In genomic region chr5:79191457-79191856, GRCh38 we compare ENCODE assay signal across 27 cellular contexts. TPM values are rescaled to one million over a fixed set of nuclear protein-coding genes. Genes with fewer than 3 reads are reported as not detected.
DNase-seq lines count a peak whose midpoint lies in the region; ATAC-seq, FAIRE-seq and TF ChIP-seq lines count a peak whose summit lies in the region.
"Had no signal": no experiment of that assay in that cellular context is flagged by ENCODE, and none has a peak within 500 bp of the region (broad histone marks: within the 10 kb centered on the region; RNA-seq: fewer than 3 reads in every experiment).

No MANE protein-coding gene starts in this region.

- BruUV-seq in HepG2 (replicated peaks; lab: Mats Ljungman, UMichigan) (no TSS peak), GM12878 (replicated peaks; lab: Mats Ljungman, UMichigan) (no TSS peak)

- H3K36me3 Mint-ChIP-seq in activated naive CD4-positive, alpha-beta T cell treated with anti-CD3 and anti-CD28 coated beads, Interleukin-2, amount 50 U/mL, for 72 hours = no peaks in the 10 kb centered on the region
- no peaks in the 10 kb centered on the region for H3K36me3 Mint-ChIP-seq in glutamatergic neuron (ENCODE audit: unreplicated experiment)
- H3K36me3 Mint-ChIP-seq: activated naive CD4-positive, alpha-beta T cell treated with anti-CD3 and anti-CD28 coated beads, Interleukin-2, amount 50 U/mL, for 24 hours; natural killer cell treated with Interleukin-12 subunit alpha and Interleukin-12 subunit beta and Interleukin-15 and Interleukin-18, amount 100 ng/mL, for 72 hours had no signal

- ATAC-seq in HepG2 = peak; percentile 67
- no peak for ATAC-seq in right lobe of liver
- 0 out of 3 replicates have a peak, but pooled peaks have one; percentile 30 for ATAC-seq in GM12878
- ATAC-seq in activated naive CD4-positive, alpha-beta T cell treated with anti-CD3 and anti-CD28 coated beads, Interleukin-2, amount 50 U/mL, for 72 hours = no peak
- ATAC-seq in GM18498 (IDR thresholded peaks at IDR 0.05; ENCODE audit: unreplicated experiment) = no peak
- no peak for ATAC-seq in HG02763 (IDR thresholded peaks at IDR 0.05; ENCODE audit: unreplicated experiment)
- ATAC-seq: activated CD8-positive, alpha-beta T cell treated with anti-CD3 and anti-CD28 coated beads for 36 hours; mucosa of descending colon; natural killer cell treated with Interleukin-12 subunit alpha and Interleukin-12 subunit beta and Interleukin-15 and Interleukin-18, amount 100 ng/mL, for 72 hours; stimulated activated naive CD8-positive, alpha-beta T cell treated with anti-CD3 and anti-CD28 coated beads, Interleukin-15, amount 100 ng/mL, for 72 hours had no signal

- 54% methylated on average over 6 of the region's 6 CpGs for WGBS in HepG2 (ENCODE audit: low lambda C conversion rate)
- WGBS in right lobe of liver (ENCODE audit: insufficient coverage, low coverage, low lambda C conversion rate, missing lambda C conversion rate) = 89% methylated on average over 5 of the region's 6 CpGs
- WGBS in GM12878 (ENCODE audit: insufficient coverage, insufficient replicate concordance, low lambda C conversion rate, missing lambda C conversion rate) = 74% methylated on average over 6 of the region's 6 CpGs

- H3K4me3 Mint-ChIP-seq in glutamatergic neuron (ENCODE audit: unreplicated experiment) = no peak overlapping the region
- H3K4me3 Mint-ChIP-seq: activated CD8-positive, alpha-beta T cell treated with anti-CD3 and anti-CD28 coated beads for 36 hours; activated naive CD4-positive, alpha-beta T cell treated with anti-CD3 and anti-CD28 coated beads, Interleukin-2, amount 50 U/mL, for 24 hours; B cell; natural killer cell treated with Interleukin-12 subunit alpha and Interleukin-12 subunit beta and Interleukin-15 and Interleukin-18, amount 100 ng/mL, for 72 hours; stimulated activated naive CD8-positive, alpha-beta T cell treated with anti-CD3 and anti-CD28 coated beads, Interleukin-15, amount 100 ng/mL, for 72 hours had no signal

- H4K20me1 ChIP-seq in HepG2 (ENCODE audit: insufficient read depth, low read length) (no peaks in the 10 kb centered on the region), GM12878 (ENCODE audit: control insufficient read depth, insufficient read depth) (no peaks in the 10 kb centered on the region)

- no peaks in the 10 kb centered on the region for H3K27me3 Mint-ChIP-seq in glutamatergic neuron (ENCODE audit: unreplicated experiment)
- H3K27me3 Mint-ChIP-seq: activated CD8-positive, alpha-beta T cell treated with anti-CD3 and anti-CD28 coated beads for 36 hours; activated naive CD4-positive, alpha-beta T cell treated with anti-CD3 and anti-CD28 coated beads, Interleukin-2, amount 50 U/mL, for 24 hours; B cell; natural killer cell treated with Interleukin-12 subunit alpha and Interleukin-12 subunit beta and Interleukin-15 and Interleukin-18, amount 100 ng/mL, for 72 hours; stimulated activated naive CD8-positive, alpha-beta T cell treated with anti-CD3 and anti-CD28 coated beads, Interleukin-15, amount 100 ng/mL, for 72 hours had no signal

- TF ChIP-seq POLR2A in HepG2 (IDR thresholded peaks at IDR 0.05; ENCODE audit: insufficient read depth in 1 of 2, low read depth in 2 of 2, low read length in 2 of 2) (no peak), right lobe of liver (IDR thresholded peaks at IDR 0.05) (no peak), GM12878 (IDR thresholded peaks at IDR 0.05; ENCODE audit: low read depth, low read length) (no peak)

- H2AFZ ChIP-seq in HepG2 (ENCODE audit: low read length) = no peak overlapping the region
- no peak overlapping the region for H2AFZ ChIP-seq in GM12878 (ENCODE audit: control insufficient read depth, low read depth, low read length)

- FAIRE-seq in HepG2 (lab: Jason Lieb, UNC) (no peak), GM12878 (lab: Jason Lieb, UNC) (no peak)
- FAIRE-seq: bronchial epithelial cell, RCC 7860, TTC549 had no signal

- H3K79me2 ChIP-seq in HepG2 (ENCODE audit: insufficient read depth, low read length) (no peaks in the 10 kb centered on the region), GM12878 (ENCODE audit: control insufficient read depth, insufficient read depth, low read length) (no peaks in the 10 kb centered on the region)

- H3K9me3 Mint-ChIP-seq in activated naive CD4-positive, alpha-beta T cell treated with anti-CD3 and anti-CD28 coated beads, Interleukin-2, amount 50 U/mL, for 72 hours = no peaks in the 10 kb centered on the region
- no peaks in the 10 kb centered on the region for H3K9me3 Mint-ChIP-seq in glutamatergic neuron (ENCODE audit: unreplicated experiment)
- H3K9me3 Mint-ChIP-seq: activated CD8-positive, alpha-beta T cell treated with anti-CD3 and anti-CD28 coated beads for 36 hours; activated naive CD4-positive, alpha-beta T cell treated with anti-CD3 and anti-CD28 coated beads, Interleukin-2, amount 50 U/mL, for 24 hours; activated T-helper 2 cell treated with anti-CD3 and anti-CD28 coated beads, Interferon-gamma antibody, Interleukin-2, Interleukin-4, amounts not matched to agents 10 μg/mL and 5 μg/mL and 100 μg/mL, durations not matched to agents 14 hours and 24 hours and 36 hours; natural killer cell treated with Interleukin-12 subunit alpha and Interleukin-12 subunit beta and Interleukin-15 and Interleukin-18, amount 100 ng/mL, for 72 hours; stimulated activated naive CD8-positive, alpha-beta T cell treated with anti-CD3 and anti-CD28 coated beads, Interleukin-15, amount 100 ng/mL, for 72 hours had no signal

- no peak for TF ChIP-seq CTCF in HepG2 (CRISPR knock-in tag; IDR thresholded peaks at IDR 0.05)
- no peak for TF ChIP-seq CTCF in right lobe of liver (IDR thresholded peaks at IDR 0.05)
- TF ChIP-seq CTCF in GM12878 (IDR thresholded peaks at IDR 0.05 in 2 of 3, conservative IDR thresholded peaks at IDR 0.05 in 1 of 3; ENCODE audit: control insufficient read depth in 2 of 3, extremely low read depth in 1 of 3, insufficient read depth in 1 of 3, low read depth in 3 of 3, low read length in 3 of 3) = peak in 2 of 3 experiments; percentile 22 to 24; a peak in 1 of 6 replicates
- TF ChIP-seq CTCF in glutamatergic neuron (IDR thresholded peaks at IDR 0.05; ENCODE audit: partially characterized antibody, unreplicated experiment) = no peak

- intact Hi-C loops in HepG2 (cut with micrococcal nuclease; ENCODE audit: unreplicated experiment) = loop anchor here (10.0 kb wide), 1 partner anchor 57 kb away; no protein-coding TSS in a partner anchor
- intact Hi-C loops in right lobe of liver (cut with DNase I) = no loop called here
- intact Hi-C loops in GM12878 (cut with micrococcal nuclease; ENCODE audit: unreplicated experiment) = no loop called here

- no peaks in the 10 kb centered on the region for H3K4me1 Mint-ChIP-seq in glutamatergic neuron (ENCODE audit: low read depth, unreplicated experiment)
- H3K4me1 Mint-ChIP-seq: B cell; stimulated activated naive CD8-positive, alpha-beta T cell treated with anti-CD3 and anti-CD28 coated beads, Interleukin-15, amount 100 ng/mL, for 72 hours had no signal

- SMC1A ChIA-PET in GM12878 (lab: Charles Lee; ENCODE audit: uncharacterized antibody, unreplicated experiment) = interaction anchor here (0.8 to 1.6 kb wide), 6 partner anchors 8 to 273 kb away, joined by 3 to 5 read pairs (median 4); no protein-coding TSS in a partner anchor

- H3K27me3 ChIP-seq in HepG2 (ENCODE audit: control insufficient read depth in 1 of 2, insufficient read depth in 2 of 2, low read length in 2 of 2) (no peaks in the 10 kb centered on the region), right lobe of liver (no peaks in the 10 kb centered on the region), GM12878 (replicated peaks in 1 of 2; ENCODE audit: control insufficient read depth in 2 of 2, insufficient read depth in 2 of 2, low read length in 1 of 2) (no peaks in the 10 kb centered on the region)
- H3K27me3 ChIP-seq: colonic mucosa, thyroid gland had no signal

- no peak overlapping the region for H3K9ac ChIP-seq in HepG2 (ENCODE audit: insufficient read depth, low read depth, low read length)
- no peak overlapping the region for H3K9ac ChIP-seq in GM12878 (ENCODE audit: control insufficient read depth, insufficient read depth, low read length)

- DNase-seq in HepG2 (ENCODE audit: low spot score) (no peak), right lobe of liver (no peak), NCI-H82 treated with DMSO at 0.1 percent for 48 hours (lab: John Stamatoyannopoulos, UW; ENCODE audit: unreplicated experiment) (peak; percentile 17), GM12878 (ENCODE audit: low read depth, low spot score) (no peak), glutamatergic neuron (no peak)
- DNase-seq in activated naive CD4-positive, alpha-beta T cell treated with anti-CD3 and anti-CD28 coated beads, Interleukin-2, amount 50 U/mL, for 72 hours (ENCODE audit: low spot score in 2 of 2) = no peak
- DNase-seq: activated CD4-positive, alpha-beta T cell treated with anti-CD3 and anti-CD28 coated beads for 1 hour; activated CD8-positive, alpha-beta T cell treated with anti-CD3 and anti-CD28 coated beads for 36 hours; colonic mucosa; effector CD8-positive, alpha-beta T cell; head of caudate nucleus; mucosa of descending colon; NCI-H2081 treated with DMSO at 0.1 percent for 48 hours; NCI-H446; stimulated activated naive CD8-positive, alpha-beta T cell treated with anti-CD3 and anti-CD28 coated beads, Interleukin-15, amount 100 ng/mL, for 72 hours; thyroid gland had no signal

- TF ChIP-seq RAD21 in HepG2 (CRISPR knock-in tag; IDR thresholded peaks at IDR 0.05) (no peak), GM12878 (IDR thresholded peaks at IDR 0.05; ENCODE audit: insufficient read depth, low read depth, low read length) (peak; percentile 8; the same call in 1 of the 2 replicates)

- no peak overlapping the region for H3K4me2 ChIP-seq in HepG2 (ENCODE audit: low read depth, low read length)
- H3K4me2 ChIP-seq in GM12878 (ENCODE audit: control insufficient read depth, insufficient read depth) = no peak overlapping the region

- peak overlapping the region in 1 of 2 donors; percentile 57 for H3K27ac Mint-ChIP-seq in activated naive CD4-positive, alpha-beta T cell treated with anti-CD3 and anti-CD28 coated beads, Interleukin-2, amount 50 U/mL, for 72 hours
- no peak overlapping the region for H3K27ac Mint-ChIP-seq in glutamatergic neuron (ENCODE audit: unreplicated experiment)
- H3K27ac Mint-ChIP-seq: activated CD8-positive, alpha-beta T cell treated with anti-CD3 and anti-CD28 coated beads for 36 hours; activated naive CD4-positive, alpha-beta T cell treated with anti-CD3 and anti-CD28 coated beads, Interleukin-2, amount 50 U/mL, for 24 hours; activated T-helper 2 cell treated with anti-CD3 and anti-CD28 coated beads, Interferon-gamma antibody, Interleukin-2, Interleukin-4, amounts not matched to agents 10 μg/mL and 5 μg/mL and 100 μg/mL, durations not matched to agents 14 hours and 24 hours and 36 hours; B cell; natural killer cell treated with Interleukin-12 subunit alpha and Interleukin-12 subunit beta and Interleukin-15 and Interleukin-18, amount 100 ng/mL, for 72 hours; stimulated activated naive CD8-positive, alpha-beta T cell treated with anti-CD3 and anti-CD28 coated beads, Interleukin-15, amount 100 ng/mL, for 72 hours had no signal

- POLR2A ChIA-PET in HepG2 (lab: Yijun Ruan, JAX) = no interaction called here
- POLR2A ChIA-PET in GM12878 (lab: Charles Lee) = interaction anchor here (0.6 kb wide), 2 partner anchors 48 to 515 kb away, joined by 3 to 4 read pairs; no protein-coding TSS in a partner anchor

- in situ Hi-C loops in HepG2 (cut with HindIII; ENCODE audit: extremely low pct_ligation_motif_present, low pct_unique_long_range_greater_than_20kb) = no loop called here
- in situ Hi-C loops in GM12878 (cut with MboI) = no loop called here

- no peaks in the 10 kb centered on the region for H3K9me3 ChIP-seq in HepG2 (ENCODE audit: low read length)
- H3K9me3 ChIP-seq in right lobe of liver = no peaks in the 10 kb centered on the region
- H3K9me3 ChIP-seq in GM12878 (replicated peaks; ENCODE audit: control insufficient read depth, insufficient read depth, low read length) = no peaks in the 10 kb centered on the region
- H3K9me3 ChIP-seq: colonic mucosa, mucosa of descending colon, thyroid gland had no signal

- H3K27ac ChIP-seq in HepG2 (ENCODE audit: extremely low read length, insufficient read depth, low read length) (no peak overlapping the region), right lobe of liver (no peak overlapping the region), GM12878 (ENCODE audit: control insufficient read depth, insufficient read depth) (no peak overlapping the region)
- H3K27ac ChIP-seq: colonic mucosa, skin epidermis, thyroid gland had no signal

- TF ChIP-seq EP300 in HepG2 (IDR thresholded peaks at IDR 0.05; ENCODE audit: low read depth in 2 of 2, low read length in 2 of 2) = no peak
- TF ChIP-seq EP300 in HepG2 (CRISPR knock-in tag; IDR thresholded peaks at IDR 0.05; ENCODE audit: borderline replicate concordance) = no peak
- TF ChIP-seq EP300 in GM12878 (IDR thresholded peaks at IDR 0.05; ENCODE audit: borderline replicate concordance in 1 of 2, control insufficient read depth in 1 of 2, low read depth in 2 of 2, low read length in 2 of 2) = no peak

- CTCF ChIA-PET in HepG2 (lab: Yijun Ruan, JAX; ENCODE audit: low intra/inter-chr PET ratio, low total read pairs) (no interaction called here), GM12878 (lab: Yijun Ruan, JAX) (interaction anchor here (0.6 to 1.3 kb wide), 6 partner anchors 9 to 292 kb away, joined by 3 to 6 read pairs (median 4); no protein-coding TSS in a partner anchor)

- H3K4me1 ChIP-seq in HepG2 (ENCODE audit: insufficient read depth, low read length) = no peaks in the 10 kb centered on the region
- peaks cover 0 to 15% (median 0%) of the 10 kb centered on the region in 4 donors for H3K4me1 ChIP-seq in right lobe of liver
- H3K4me1 ChIP-seq in GM12878 (ENCODE audit: control insufficient read depth, insufficient read depth, low read length) = no peaks in the 10 kb centered on the region
- H3K4me1 ChIP-seq: colonic mucosa, thyroid gland had no signal

- no peak overlapping the region for H3K4me3 ChIP-seq in HepG2 (replicated peaks in 1 of 3; ENCODE audit: insufficient read depth in 1 of 3, low read depth in 2 of 3, low read length in 3 of 3)
- no peak overlapping the region for H3K4me3 ChIP-seq in right lobe of liver
- no peak overlapping the region for H3K4me3 ChIP-seq in GM12878
- H3K4me3 ChIP-seq: colonic mucosa, lung, mucosa of descending colon, skin epidermis, thyroid gland had no signal

- RAD21 ChIA-PET in GM12878 (lab: Charles Lee; ENCODE audit: unreplicated experiment) = interaction anchor here (1.1 to 1.3 kb wide), 2 partner anchors 46 to 58 kb away, joined by 3 to 4 read pairs; no protein-coding TSS in a partner anchor

- H3K36me3 ChIP-seq in HepG2 (replicated peaks in 1 of 2; ENCODE audit: control insufficient read depth in 1 of 2, insufficient read depth in 2 of 2, low read length in 2 of 2) = no peaks in the 10 kb centered on the region
- no peaks in the 10 kb centered on the region for H3K36me3 ChIP-seq in right lobe of liver
- no peaks in the 10 kb centered on the region for H3K36me3 ChIP-seq in GM12878 (ENCODE audit: control insufficient read depth in 2 of 2, insufficient read depth in 2 of 2, low read length in 1 of 2)
- H3K36me3 ChIP-seq: colonic mucosa, thyroid gland had no signal

RNA-seq across cellular contexts. Expression of gene JMY, which starts 44.5 kb away (rescaled TPM):
- 4.0 and 7.4 TPM in 2 replicates for total RNA-seq in HepG2 (2016; rRNA removed; fragmentation: Illumina TruSeq; extraction: Trizol)
- total RNA-seq in HepG2 (2016; cell fraction: cytosol; rRNA removed; fragmentation: Illumina TruSeq; extraction: Trizol; ENCODE audit: low read depth) = 0.61 and 0.62 TPM in 2 replicates
- total RNA-seq in HepG2 (2016; cell fraction: insoluble cytoplasmic fraction; rRNA removed; fragmentation: Illumina TruSeq; extraction: Trizol) = 4.5 and 5.1 TPM in 2 replicates
- total RNA-seq in HepG2 (2016; cell fraction: membrane; rRNA removed; fragmentation: Illumina TruSeq; extraction: Trizol) = 1.4 and 3.2 TPM in 2 replicates
- 6.2 and 6.7 TPM in 2 replicates for total RNA-seq in HepG2 (2016; cell fraction: nucleus; rRNA removed; fragmentation: Illumina TruSeq; extraction: Trizol)
- polyA plus RNA-seq in HepG2 (2011; rRNA removed) = 4.0 and 4.2 TPM in 2 replicates
- polyA plus RNA-seq in HepG2 (2011; cell fraction: cytosol; rRNA removed) = 1.3 and 2.5 TPM in 2 replicates
- 4.0 and 5.4 TPM in 2 replicates for polyA plus RNA-seq in HepG2 (2011; cell fraction: nucleus; rRNA removed)
- polyA plus RNA-seq in HepG2 (2012) = 5.7 and 8.3 TPM in 2 replicates
- polyA plus RNA-seq in HepG2 (2016; cell fraction: cytosol; fragmentation: Illumina TruSeq; extraction: Trizol; ENCODE audit: low read depth) = 0.10 and 0.15 TPM in 2 replicates
- polyA plus RNA-seq in HepG2 (2016; cell fraction: insoluble cytoplasmic fraction; fragmentation: Illumina TruSeq; extraction: Trizol; ENCODE audit: low read depth) = 3.2 and 3.6 TPM in 2 replicates
- 0.41 and 0.42 TPM in 2 replicates for polyA plus RNA-seq in HepG2 (2016; cell fraction: membrane; fragmentation: Illumina TruSeq; extraction: Trizol; ENCODE audit: low read depth)
- 5.6 and 6.1 TPM in 2 replicates for polyA plus RNA-seq in HepG2 (2016; cell fraction: nucleus; fragmentation: Illumina TruSeq; extraction: Trizol; ENCODE audit: insufficient read depth, low read depth)
- polyA minus RNA-seq in HepG2 (2011; rRNA and poly(A)+ RNA removed; ENCODE audit: low replicate concordance) = 3.5 and 7.2 TPM in 2 replicates
- polyA minus RNA-seq in HepG2 (2011; cell fraction: cytosol; rRNA and poly(A)+ RNA removed) = 7.0 and 8.4 TPM in 2 replicates
- polyA minus RNA-seq in HepG2 (2011; cell fraction: nucleus; rRNA and poly(A)+ RNA removed) = 15.8 and 20.4 TPM in 2 replicates
- 1 to 10 TPM; 3.6 to 8.3 (median 6.8) TPM for total RNA-seq in right lobe of liver
- 30.5 and 31.5 TPM in 2 replicates for total RNA-seq in GM12878 (2013; cell fraction: nucleolus; rRNA removed)
- total RNA-seq in GM12878 (2014; rRNA removed) = 3.4 and 3.9 TPM in 2 replicates
- total RNA-seq in GM12878 (2014; rRNA removed; fragmentation: Illumina TruSeq; extraction: Trizol) = 3.5 and 3.7 TPM in 2 replicates
- total RNA-seq in GM12878 (2021) = 3.6 and 4.1 TPM in 2 replicates
- 2.1 TPM for polyA plus RNA-seq in GM12878 (2011; ENCODE audit: low read depth)
- 4.8 and 7.4 TPM in 2 replicates for polyA plus RNA-seq in GM12878 (2011; rRNA removed)
- 1.4 and 1.8 TPM in 2 replicates for polyA plus RNA-seq in GM12878 (2011; cell fraction: cytosol; rRNA removed)
- 3.9 and 4.9 TPM in 2 replicates for polyA plus RNA-seq in GM12878 (2011; cell fraction: nucleus; rRNA removed)
- polyA plus RNA-seq in GM12878 (2012) = 3.8 and 4.1 TPM in 2 replicates
- polyA plus RNA-seq in GM12878 (2014; fragmentation: Illumina TruSeq; extraction: Trizol) = 2.7 and 6.0 TPM in 2 replicates
- polyA plus RNA-seq in GM12878 (2014; fragmentation: Nextera tagmentation; extraction: Ambion mirVana) = under 1 TPM; 0.63 to 0.80 TPM
- 1.8 and 2.0 TPM in 2 replicates for polyA plus RNA-seq in GM12878 (2014; rRNA removed)
- polyA plus RNA-seq in GM12878 (2016; fragmentation: Nextera tagmentation; extraction: Ambion mirVana) = 1 to 10 TPM; 1.2 to 1.5 TPM
- polyA minus RNA-seq in GM12878 (2011; rRNA and poly(A)+ RNA removed) = 4.9 and 6.2 TPM in 2 replicates
- polyA minus RNA-seq in GM12878 (2011; cell fraction: cytosol; rRNA and poly(A)+ RNA removed) = 2.9 and 3.1 TPM in 2 replicates
- polyA minus RNA-seq in GM12878 (2011; cell fraction: nucleus; rRNA and poly(A)+ RNA removed) = 4.2 and 7.4 TPM in 2 replicates
- 10 to 100 TPM in 1 of 2 donors, 1 to 10 TPM in 1; 7.4 to 10.0 TPM for total RNA-seq in activated naive CD4-positive, alpha-beta T cell treated with anti-CD3 and anti-CD28 coated beads, Interleukin-2, amount 50 U/mL, for 72 hours
- 22.2 TPM for total RNA-seq in glutamatergic neuron (ENCODE audit: unreplicated experiment)

Comparison
In these comparisons a context has a peak if more than half of its experiments do, and no peak if none do; other contexts are left out.
1. ATAC-seq: peak in HepG2 (single experiment) and GM12878 (single experiment); none in right lobe of liver (0 of 4), activated naive CD4-positive, alpha-beta T cell treated with anti-CD3 and anti-CD28 coated beads, Interleukin-2, amount 50 U/mL, for 72 hours (0 of 2), GM18498 (single experiment) and HG02763 (single experiment).
2. CTCF ChIP-seq: peak in GM12878 (2 of 3); none in HepG2 (single experiment), right lobe of liver (0 of 4) and glutamatergic neuron (single experiment).
3. Of the 75 proteins assayed by ChIP-seq in both HepG2 and GM12878: peak only in HepG2: none; only in GM12878: CTCF and RAD21; in both: none; in neither: 73.